11 cellular contexts compared by ENCODE assay signal in the genomic region with DNA sequence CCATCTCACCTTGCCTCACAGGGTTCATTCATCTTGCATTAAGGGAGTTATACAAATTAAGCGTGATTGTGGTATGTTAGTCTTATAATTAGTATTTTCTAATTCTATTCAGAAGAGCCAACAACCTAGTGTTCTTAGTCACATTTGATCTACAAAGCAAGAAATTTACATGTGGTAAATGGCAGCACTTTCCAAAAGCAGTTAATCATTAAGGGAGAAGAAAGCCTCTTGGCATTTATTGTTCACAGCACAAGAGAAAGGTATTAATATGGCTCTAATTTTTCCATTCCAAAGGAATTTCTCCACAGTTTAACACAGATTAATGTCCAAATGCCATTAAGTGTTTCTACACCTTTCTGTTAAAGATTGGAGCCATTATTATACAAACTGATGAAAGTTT.
"Had no signal": no experiment of that assay in that cellular context is flagged by ENCODE, and none has a peak within 500 bp of the region (broad histone marks: within the 10 kb centered on the region; RNA-seq: fewer than 3 reads in every experiment).

No MANE protein-coding gene starts in this region.

- DNase-seq: activated CD4-positive, alpha-beta T cell treated with anti-CD3 and anti-CD28 coated beads, Interleukin-2, amount 10 ng/mL, durations not matched to agents 24 days and 14 days; activated naive CD4-positive, alpha-beta T cell treated with Interleukin-2 at 50 U/mL for 16 hours; activated naive CD8-positive, alpha-beta T cell treated with anti-CD3 and anti-CD28 coated beads, Interleukin-2, amount 50 U/mL, for 24 hours; colonic mucosa; foreskin melanocyte; heart right ventricle; kidney; ovary; stimulated activated CD4-positive, alpha-beta T cell treated with anti-CD3 and anti-CD28 coated beads, Interleukin-4, amount 100 ng/mL, for 1 hour; upper lobe of left lung had no signal

- ATAC-seq: activated naive CD8-positive, alpha-beta T cell treated with anti-CD3 and anti-CD28 coated beads, Interleukin-2, amount 50 U/mL, for 24 hours; heart right ventricle; WTC11 had no signal
